Comparison of ENCODE assay signal across 29 cellular contexts in the genomic region with DNA sequence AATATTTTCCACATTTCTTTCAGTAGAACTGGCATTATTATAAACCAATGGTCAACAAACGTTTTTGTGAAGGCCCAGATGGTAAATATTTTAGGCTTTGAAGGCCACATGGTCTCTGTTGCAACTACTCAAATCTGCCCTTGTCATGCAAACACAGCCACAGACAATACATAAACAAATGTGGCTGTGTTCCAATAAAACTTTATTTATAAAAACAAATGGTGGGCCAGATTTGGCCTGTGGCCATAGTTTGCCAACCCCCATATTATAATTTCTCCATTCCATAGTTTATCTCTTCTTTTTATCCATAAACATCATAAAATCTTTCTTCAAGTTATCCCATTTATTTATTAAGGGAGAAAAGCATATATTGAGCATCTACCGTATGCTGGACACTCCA.
"Had no signal": no experiment of that assay in that cellular context is flagged by ENCODE, and none has a peak within 500 bp of the region (broad histone marks: within the 10 kb centered on the region; RNA-seq: fewer than 3 reads in every experiment).

No MANE protein-coding gene starts in this region.

- H3K27me3 ChIP-seq: neutrophil, pancreas, right lobe of liver, spleen, suprapubic skin, testis, tibial artery, transverse colon, upper lobe of right lung, uterus had no signal

- H3K4me1 ChIP-seq: pancreas, psoas muscle, right lobe of liver, suprapubic skin, testis, tibial artery, transverse colon, upper lobe of right lung, uterus had no signal

- ATAC-seq: naive thymus-derived CD4-positive, alpha-beta T cell; natural killer cell; psoas muscle; right cardiac atrium; right lobe of liver; stimulated activated memory B cell treated with anti-CD40 and anti-IgM and Interleukin-4, amounts not matched to agents 10 μg/mL and 1 μg/mL and 100 μg/mL, for 72 hours; stimulated activated naive CD8-positive, alpha-beta T cell treated with anti-CD3 and anti-CD28 coated beads, Interleukin-15, amount 100 ng/mL, for 72 hours; stimulated activated naive CD8-positive, alpha-beta T cell treated with anti-CD3 and anti-CD28 coated beads, Interleukin-15, Interleukin-2, amounts not matched to agents 100 U/mL and 50 U/mL, for 24 hours; upper lobe of right lung had no signal

- H3K4me3 ChIP-seq: pancreas, psoas muscle, right lobe of liver, skin epidermis, smooth muscle cell, spleen, suprapubic skin, testis, tibial artery, transverse colon, upper lobe of right lung, uterus had no signal

- H3K4me1 Mint-ChIP-seq: natural killer cell, nephron progenitor cell, neural crest cell had no signal

- H3K4me3 Mint-ChIP-seq: naive thymus-derived CD4-positive, alpha-beta T cell; natural killer cell; nephron progenitor cell; neural crest cell; stimulated activated memory B cell treated with anti-CD40 and anti-IgM and Interleukin-4, amounts not matched to agents 10 μg/mL and 1 μg/mL and 100 μg/mL, for 72 hours; stimulated activated naive CD8-positive, alpha-beta T cell treated with anti-CD3 and anti-CD28 coated beads, Interleukin-15, amount 100 ng/mL, for 72 hours; type B pancreatic cell had no signal

- H3K27ac ChIP-seq: neutrophil, pancreas, psoas muscle, right lobe of liver, skin epidermis, spleen, suprapubic skin, testis, tibial artery, transverse colon, upper lobe of right lung, uterus had no signal

- H3K4me2 ChIP-seq: smooth muscle cell had no signal

- H3K36me3 ChIP-seq: neutrophil, pancreas, right lobe of liver, spleen, suprapubic skin, tibial artery, transverse colon, upper lobe of right lung, uterus had no signal

- H3K36me3 Mint-ChIP-seq: natural killer cell; stimulated activated memory B cell treated with anti-CD40 and anti-IgM and Interleukin-4, amounts not matched to agents 10 μg/mL and 1 μg/mL and 100 μg/mL, for 72 hours; type B pancreatic cell had no signal

- H3K27me3 Mint-ChIP-seq: naive thymus-derived CD4-positive, alpha-beta T cell; stimulated activated memory B cell treated with anti-CD40 and anti-IgM and Interleukin-4, amounts not matched to agents 10 μg/mL and 1 μg/mL and 100 μg/mL, for 72 hours; stimulated activated naive CD8-positive, alpha-beta T cell treated with anti-CD3 and anti-CD28 coated beads, Interleukin-15, amount 100 ng/mL, for 72 hours; type B pancreatic cell had no signal

- H3K27ac Mint-ChIP-seq: naive thymus-derived CD4-positive, alpha-beta T cell; natural killer cell; nephron progenitor cell; stimulated activated memory B cell treated with anti-CD40 and anti-IgM and Interleukin-4, amounts not matched to agents 10 μg/mL and 1 μg/mL and 100 μg/mL, for 72 hours; stimulated activated naive CD8-positive, alpha-beta T cell treated with anti-CD3 and anti-CD28 coated beads, Interleukin-15, amount 100 ng/mL, for 72 hours; type B pancreatic cell had no signal

- H3K9me3 ChIP-seq: neutrophil, pancreas, right lobe of liver, spleen, suprapubic skin, testis, tibial artery, transverse colon, upper lobe of right lung, uterus had no signal

- H3K9me3 Mint-ChIP-seq: natural killer cell; nephron progenitor cell; neural crest cell; stimulated activated naive CD8-positive, alpha-beta T cell treated with anti-CD3 and anti-CD28 coated beads, Interleukin-15, amount 100 ng/mL, for 72 hours; type B pancreatic cell had no signal

- DNase-seq: naive thymus-derived CD4-positive, alpha-beta T cell; natural killer cell; nephron progenitor cell; nucleus accumbens; pancreas; psoas muscle; right cardiac atrium; right lobe of liver; spleen; stimulated activated CD4-positive, alpha-beta T cell treated with anti-CD3 and anti-CD28 coated beads, Interleukin-12 subunit alpha, Interleukin-12 subunit beta, amount 100 ng/mL, for 4 hours; stimulated activated CD4-positive, alpha-beta T cell treated with anti-CD3 and anti-CD28 coated beads, Interleukin-1b, Interleukin-23, amount 100 ng/mL, for 48 hours; stimulated activated CD4-positive, alpha-beta T cell treated with anti-CD3 and anti-CD28 coated beads, Interleukin-4, amount 100 ng/mL, for 1 hour; stimulated activated CD4-positive, alpha-beta T cell treated with anti-CD3 and anti-CD28 coated beads, Interleukin-4, amount 100 ng/mL, for 4 hours; stimulated activated CD8-positive, alpha-beta memory T cell treated with anti-CD3 and anti-CD28 coated beads, Interleukin-4, amount 100 ng/mL, for 48 hours; stimulated activated naive CD4-positive, alpha-beta T cell; stimulated activated naive CD8-positive, alpha-beta T cell treated with anti-CD3 and anti-CD28 coated beads, Interleukin-15, amount 100 ng/mL, for 72 hours; stimulated activated naive CD8-positive, alpha-beta T cell treated with anti-CD3 and anti-CD28 coated beads, Interleukin-15, Interleukin-2, amounts not matched to agents 100 U/mL and 50 U/mL, for 24 hours; testis; tibial artery; transverse colon; upper lobe of right lung; uterus had no signal

- FAIRE-seq: pancreas had no signal
